Comparison of ENCODE assay signal across 19 cellular contexts in genomic region chr2:239876948-239877289, GRCh38.
"Had no signal": no experiment of that assay in that cellular context is flagged by ENCODE, and none has a peak within 500 bp of the region (broad histone marks: within the 10 kb centered on the region; RNA-seq: fewer than 3 reads in every experiment).

No MANE protein-coding gene starts in this region.

- H3K79me2 ChIP-seq: hepatocyte had no signal

- H2AFZ ChIP-seq: hepatocyte had no signal

- H3K4me2 ChIP-seq: hepatocyte had no signal

- H3K4me1 ChIP-seq: prostate gland had no signal

- ATAC-seq: naive thymus-derived CD8-positive, alpha-beta T cell; right cardiac atrium; sciatic nerve; stimulated activated naive B cell treated with anti-CD40 and anti-IgM and Interleukin-4, amounts not matched to agents 10 μg/mL and 1 μg/mL and 100 μg/mL, for 72 hours; stimulated activated naive CD8-positive, alpha-beta T cell treated with anti-CD3 and anti-CD28 coated beads, Interleukin-15, Interleukin-2, amounts not matched to agents 100 U/mL and 50 U/mL, for 24 hours; upper lobe of right lung had no signal

- H3K4me3 ChIP-seq: hepatocyte, left ventricle myocardium inferior, prostate gland, skin epidermis, suprapubic skin, thoracic aorta, tibial artery, upper lobe of right lung had no signal

- H3K9me3 ChIP-seq: prostate gland, suprapubic skin, thoracic aorta, tibial artery, upper lobe of right lung had no signal

- H3K27me3 ChIP-seq: hepatocyte, suprapubic skin, tibial artery had no signal

- DNase-seq: left ventricle myocardium inferior; naive thymus-derived CD8-positive, alpha-beta T cell; nucleus accumbens; retina; right cardiac atrium; stimulated activated CD4-positive, alpha-beta T cell treated with anti-CD3 and anti-CD28 coated beads, Interleukin-12 subunit alpha, Interleukin-12 subunit beta, amount 100 ng/mL, for 4 hours; stimulated activated CD4-positive, alpha-beta T cell treated with anti-CD3 and anti-CD28 coated beads, Interleukin-15, amount 100 ng/mL, for 24 hours; stimulated activated CD4-positive, alpha-beta T cell treated with anti-CD3 and anti-CD28 coated beads, Interleukin-4, amount 100 ng/mL, for 1 hour; stimulated activated naive B cell treated with anti-CD40 and anti-IgM and Interleukin-4, amounts not matched to agents 10 μg/mL and 1 μg/mL and 100 μg/mL, for 72 hours; stimulated activated naive CD8-positive, alpha-beta T cell treated with anti-CD3 and anti-CD28 coated beads, Interleukin-15, Interleukin-2, amounts not matched to agents 100 U/mL and 50 U/mL, for 24 hours; trophoblast cell; upper lobe of right lung had no signal

- H3K36me3 ChIP-seq: left ventricle myocardium inferior, prostate gland, suprapubic skin, thoracic aorta, tibial artery, upper lobe of right lung had no signal

- H3K27ac ChIP-seq: hepatocyte, left ventricle myocardium inferior, prostate gland, skin epidermis, suprapubic skin, thoracic aorta, tibial artery, upper lobe of right lung had no signal
